Comparison of ENCODE assay signal across 1 cellular context in the genomic region with DNA sequence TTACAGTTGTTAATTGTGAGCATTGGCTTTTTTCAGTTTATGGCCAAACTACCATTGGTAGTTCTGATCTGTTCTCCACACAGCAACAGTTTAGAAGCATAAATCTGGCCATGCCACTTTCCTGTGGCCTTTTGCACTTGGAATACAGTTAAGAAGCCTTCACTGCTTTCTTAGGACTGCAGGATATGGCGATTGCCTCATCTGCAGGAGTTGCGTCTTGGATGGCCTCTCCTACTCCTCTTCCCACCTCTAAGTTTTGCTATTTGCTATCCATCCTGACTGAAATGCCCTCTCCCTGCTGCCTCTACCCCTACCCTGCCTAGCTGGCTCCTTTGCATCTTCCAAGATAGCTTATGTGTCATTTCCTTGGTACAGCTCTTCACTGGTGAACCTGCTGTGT.
TF ChIP-seq lines count a peak whose summit lies in the region.

No MANE protein-coding gene starts in this region.

TF ChIP-seq in GM23338, 12 proteins besides CTCF, POLR2A, EP300 and RAD21 (continued from another document):
- TF ChIP-seq, protein P1, sequence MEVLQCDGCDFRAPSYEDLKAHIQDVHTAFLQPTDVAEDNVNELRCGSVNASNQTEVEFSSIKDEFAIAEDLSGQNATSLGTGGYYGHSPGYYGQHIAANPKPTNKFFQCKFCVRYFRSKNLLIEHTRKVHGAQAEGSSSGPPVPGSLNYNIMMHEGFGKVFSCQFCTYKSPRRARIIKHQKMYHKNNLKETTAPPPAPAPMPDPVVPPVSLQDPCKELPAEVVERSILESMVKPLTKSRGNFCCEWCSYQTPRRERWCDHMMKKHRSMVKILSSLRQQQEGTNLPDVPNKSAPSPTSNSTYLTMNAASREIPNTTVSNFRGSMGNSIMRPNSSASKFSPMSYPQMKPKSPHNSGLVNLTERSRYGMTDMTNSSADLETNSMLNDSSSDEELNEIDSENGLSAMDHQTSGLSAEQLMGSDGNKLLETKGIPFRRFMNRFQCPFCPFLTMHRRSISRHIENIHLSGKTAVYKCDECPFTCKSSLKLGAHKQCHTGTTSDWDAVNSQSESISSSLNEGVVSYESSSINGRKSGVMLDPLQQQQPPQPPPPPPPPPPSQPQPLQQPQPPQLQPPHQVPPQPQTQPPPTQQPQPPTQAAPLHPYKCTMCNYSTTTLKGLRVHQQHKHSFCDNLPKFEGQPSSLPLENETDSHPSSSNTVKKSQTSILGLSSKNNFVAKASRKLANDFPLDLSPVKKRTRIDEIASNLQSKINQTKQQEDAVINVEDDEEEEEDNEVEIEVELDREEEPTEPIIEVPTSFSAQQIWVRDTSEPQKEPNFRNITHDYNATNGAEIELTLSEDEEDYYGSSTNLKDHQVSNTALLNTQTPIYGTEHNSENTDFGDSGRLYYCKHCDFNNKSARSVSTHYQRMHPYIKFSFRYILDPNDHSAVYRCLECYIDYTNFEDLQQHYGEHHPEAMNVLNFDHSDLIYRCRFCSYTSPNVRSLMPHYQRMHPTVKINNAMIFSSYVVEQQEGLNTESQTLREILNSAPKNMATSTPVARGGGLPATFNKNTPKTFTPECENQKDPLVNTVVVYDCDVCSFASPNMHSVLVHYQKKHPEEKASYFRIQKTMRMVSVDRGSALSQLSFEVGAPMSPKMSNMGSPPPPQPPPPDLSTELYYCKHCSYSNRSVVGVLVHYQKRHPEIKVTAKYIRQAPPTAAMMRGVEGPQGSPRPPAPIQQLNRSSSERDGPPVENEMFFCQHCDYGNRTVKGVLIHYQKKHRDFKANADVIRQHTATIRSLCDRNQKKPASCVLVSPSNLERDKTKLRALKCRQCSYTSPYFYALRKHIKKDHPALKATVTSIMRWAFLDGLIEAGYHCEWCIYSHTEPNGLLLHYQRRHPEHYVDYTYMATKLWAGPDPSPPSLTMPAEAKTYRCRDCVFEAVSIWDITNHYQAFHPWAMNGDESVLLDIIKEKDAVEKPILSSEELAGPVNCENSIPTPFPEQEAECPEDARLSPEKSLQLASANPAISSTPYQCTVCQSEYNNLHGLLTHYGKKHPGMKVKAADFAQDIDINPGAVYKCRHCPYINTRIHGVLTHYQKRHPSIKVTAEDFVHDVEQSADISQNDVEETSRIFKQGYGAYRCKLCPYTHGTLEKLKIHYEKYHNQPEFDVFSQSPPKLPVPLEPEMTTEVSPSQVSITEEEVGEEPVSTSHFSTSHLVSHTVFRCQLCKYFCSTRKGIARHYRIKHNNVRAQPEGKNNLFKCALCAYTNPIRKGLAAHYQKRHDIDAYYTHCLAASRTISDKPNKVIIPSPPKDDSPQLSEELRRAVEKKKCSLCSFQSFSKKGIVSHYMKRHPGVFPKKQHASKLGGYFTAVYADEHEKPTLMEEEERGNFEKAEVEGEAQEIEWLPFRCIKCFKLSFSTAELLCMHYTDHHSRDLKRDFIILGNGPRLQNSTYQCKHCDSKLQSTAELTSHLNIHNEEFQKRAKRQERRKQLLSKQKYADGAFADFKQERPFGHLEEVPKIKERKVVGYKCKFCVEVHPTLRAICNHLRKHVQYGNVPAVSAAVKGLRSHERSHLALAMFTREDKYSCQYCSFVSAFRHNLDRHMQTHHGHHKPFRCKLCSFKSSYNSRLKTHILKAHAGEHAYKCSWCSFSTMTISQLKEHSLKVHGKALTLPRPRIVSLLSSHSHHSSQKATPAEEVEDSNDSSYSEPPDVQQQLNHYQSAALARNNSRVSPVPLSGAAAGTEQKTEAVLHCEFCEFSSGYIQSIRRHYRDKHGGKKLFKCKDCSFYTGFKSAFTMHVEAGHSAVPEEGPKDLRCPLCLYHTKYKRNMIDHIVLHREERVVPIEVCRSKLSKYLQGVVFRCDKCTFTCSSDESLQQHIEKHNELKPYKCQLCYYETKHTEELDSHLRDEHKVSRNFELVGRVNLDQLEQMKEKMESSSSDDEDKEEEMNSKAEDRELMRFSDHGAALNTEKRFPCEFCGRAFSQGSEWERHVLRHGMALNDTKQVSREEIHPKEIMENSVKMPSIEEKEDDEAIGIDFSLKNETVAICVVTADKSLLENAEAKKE (CRISPR knock-in tag; IDR thresholded peaks at IDR 0.05): no peak
- no peak for TF ChIP-seq JUNB (IDR thresholded peaks at IDR 0.05; ENCODE audit: unreplicated experiment)
- no peak for TF ChIP-seq POLR2AphosphoS5 (IDR thresholded peaks at IDR 0.05; ENCODE audit: low read depth)
- no peak for TF ChIP-seq EZH2 (IDR thresholded peaks at IDR 0.05; ENCODE audit: low read depth, unreplicated experiment)
- no peak for TF ChIP-seq STAT1 (IDR thresholded peaks at IDR 0.05; ENCODE audit: unreplicated experiment)
- TF ChIP-seq CREB1 (CRISPR knock-in tag; IDR thresholded peaks at IDR 0.05; ENCODE audit: low read depth): no peak
- no peak for TF ChIP-seq ZNF114 (CRISPR knock-in tag; IDR thresholded peaks at IDR 0.05)
- TF ChIP-seq EZH2phosphoT487 (IDR thresholded peaks at IDR 0.05; ENCODE audit: unreplicated experiment): no peak
TF ChIP-seq in GM23338: peak in this region for 0.
